Comparison of ENCODE assay signal across 8 cellular contexts in the genomic region with DNA sequence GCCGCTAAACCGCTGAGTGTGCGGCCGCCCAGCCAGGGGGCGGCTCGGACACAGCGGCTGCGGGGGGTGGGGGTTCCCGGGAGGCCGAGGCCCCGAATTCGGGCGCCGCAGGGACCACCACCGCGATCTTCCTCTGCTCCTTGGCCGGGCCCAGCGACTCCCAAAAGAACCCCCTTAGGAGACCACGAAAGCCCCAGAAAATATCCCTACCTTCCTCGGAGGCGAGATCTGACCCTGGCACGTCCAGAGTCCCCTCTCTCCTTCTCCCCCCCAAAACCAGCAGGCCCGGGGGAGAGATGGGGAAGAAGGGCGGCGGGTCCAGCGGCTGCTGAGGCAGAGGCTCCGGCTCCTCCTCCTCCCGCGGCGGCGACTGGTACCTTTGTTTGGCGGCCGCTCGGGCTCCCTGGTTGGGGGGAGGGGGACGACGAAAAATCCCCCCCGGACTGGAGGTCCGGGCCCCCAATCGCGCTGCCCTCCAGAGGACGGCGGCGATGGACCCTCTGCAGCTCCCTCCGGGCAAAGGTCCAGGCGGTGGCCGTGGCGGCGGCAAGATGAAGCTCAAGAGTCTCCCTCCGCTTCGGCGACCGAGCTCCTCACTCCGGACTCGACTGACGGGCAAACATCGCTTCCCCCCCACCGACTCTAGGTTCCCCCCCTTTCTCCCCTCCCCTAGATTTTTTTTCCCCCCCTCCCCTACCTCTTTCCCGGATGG. TPM values are rescaled to one million over a fixed set of nuclear protein-coding genes. Genes with fewer than 3 reads are reported as not detected.
DNase-seq lines count a peak whose midpoint lies in the region; ATAC-seq and TF ChIP-seq lines count a peak whose summit lies in the region.

A gene with protein sequence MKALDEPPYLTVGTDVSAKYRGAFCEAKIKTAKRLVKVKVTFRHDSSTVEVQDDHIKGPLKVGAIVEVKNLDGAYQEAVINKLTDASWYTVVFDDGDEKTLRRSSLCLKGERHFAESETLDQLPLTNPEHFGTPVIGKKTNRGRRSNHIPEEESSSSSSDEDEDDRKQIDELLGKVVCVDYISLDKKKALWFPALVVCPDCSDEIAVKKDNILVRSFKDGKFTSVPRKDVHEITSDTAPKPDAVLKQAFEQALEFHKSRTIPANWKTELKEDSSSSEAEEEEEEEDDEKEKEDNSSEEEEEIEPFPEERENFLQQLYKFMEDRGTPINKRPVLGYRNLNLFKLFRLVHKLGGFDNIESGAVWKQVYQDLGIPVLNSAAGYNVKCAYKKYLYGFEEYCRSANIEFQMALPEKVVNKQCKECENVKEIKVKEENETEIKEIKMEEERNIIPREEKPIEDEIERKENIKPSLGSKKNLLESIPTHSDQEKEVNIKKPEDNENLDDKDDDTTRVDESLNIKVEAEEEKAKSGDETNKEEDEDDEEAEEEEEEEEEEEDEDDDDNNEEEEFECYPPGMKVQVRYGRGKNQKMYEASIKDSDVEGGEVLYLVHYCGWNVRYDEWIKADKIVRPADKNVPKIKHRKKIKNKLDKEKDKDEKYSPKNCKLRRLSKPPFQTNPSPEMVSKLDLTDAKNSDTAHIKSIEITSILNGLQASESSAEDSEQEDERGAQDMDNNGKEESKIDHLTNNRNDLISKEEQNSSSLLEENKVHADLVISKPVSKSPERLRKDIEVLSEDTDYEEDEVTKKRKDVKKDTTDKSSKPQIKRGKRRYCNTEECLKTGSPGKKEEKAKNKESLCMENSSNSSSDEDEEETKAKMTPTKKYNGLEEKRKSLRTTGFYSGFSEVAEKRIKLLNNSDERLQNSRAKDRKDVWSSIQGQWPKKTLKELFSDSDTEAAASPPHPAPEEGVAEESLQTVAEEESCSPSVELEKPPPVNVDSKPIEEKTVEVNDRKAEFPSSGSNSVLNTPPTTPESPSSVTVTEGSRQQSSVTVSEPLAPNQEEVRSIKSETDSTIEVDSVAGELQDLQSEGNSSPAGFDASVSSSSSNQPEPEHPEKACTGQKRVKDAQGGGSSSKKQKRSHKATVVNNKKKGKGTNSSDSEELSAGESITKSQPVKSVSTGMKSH (N-terminal part only) (minus strand): TSS at position 621 of the 712 bp plus-strand sequence. CDS start 1,260 bp downstream, outside the sequence.

- H3K4me3 ChIP-seq in OCI-LY7 (ENCODE audit: low read depth, low read length, poor library complexity, severe bottlenecking) (peak within 1 kb of the TSS; percentile 96), body of pancreas (peak within 1 kb of the TSS; percentile 89 to 93)

- H3K27me3 Mint-ChIP-seq in immature natural killer cell (ENCODE audit: low read depth in 3 of 3): peaks cover 7 to 12% (median 10%) of the 10 kb centered on the region in 3 donors

- H3K9me2 ChIP-seq in OCI-LY7 (ENCODE audit: insufficient read depth, low read length): no peaks in the 10 kb centered on the region

- peaks cover 35 to 39% of the 10 kb centered on the region in 2 donors for H3K4me1 Mint-ChIP-seq in immature natural killer cell

- H3K27me3 ChIP-seq in body of pancreas: no peaks in the 10 kb centered on the region

- peak within 1 kb of the TSS; percentile 63 for H2AFZ ChIP-seq in OCI-LY7 (ENCODE audit: low read length)

- ATAC-seq in HG02885 (IDR thresholded peaks at IDR 0.05; ENCODE audit: poor library complexity, unreplicated experiment) (peak; percentile 5), body of pancreas (peak; percentile 6)

- H3K4me2 ChIP-seq in OCI-LY7 (ENCODE audit: low read length): peak within 1 kb of the TSS; percentile 92

- peaks cover 55% of the 10 kb centered on the region for H3K36me3 ChIP-seq in OCI-LY7 (ENCODE audit: insufficient read depth, low read length)
- no peaks in the 10 kb centered on the region for H3K36me3 ChIP-seq in body of pancreas (replicated peaks in 1 of 2; ENCODE audit: insufficient read depth in 1 of 2, low read depth in 2 of 2)

- H3K9me3 ChIP-seq in OCI-LY7 (ENCODE audit: low read length) (no peaks in the 10 kb centered on the region), body of pancreas (no peaks in the 10 kb centered on the region)

- H3K27ac ChIP-seq in OCI-LY7 (ENCODE audit: low read depth, low read length, poor library complexity, severe bottlenecking) (peak within 1 kb of the TSS; percentile 91), body of pancreas (peak within 1 kb of the TSS; percentile 91 to 96 (median 93))

- intact Hi-C loops in OCI-LY7 (cut with micrococcal nuclease; ENCODE audit: unreplicated experiment): loop anchor here (1.0 to 5.0 kb wide), 6 partner anchors 74 to 955 kb away; a partner anchor contains a TSS
- intact Hi-C loops in body of pancreas (cut with DNase I): loop anchor here (10.0 kb wide), 1 partner anchor 63 kb away; no protein-coding TSS in a partner anchor

- H3K27ac Mint-ChIP-seq in immature natural killer cell: peak within 1 kb of the TSS in 5 of 6 donors; percentile 95 to 99 (median 96)

- H3K4me3 Mint-ChIP-seq in immature natural killer cell: peak within 1 kb of the TSS; percentile 93 to 99 (median 99)

- H3K4me1 ChIP-seq in OCI-LY7 (ENCODE audit: insufficient read depth, low read length, poor library complexity, severe bottlenecking) (peaks cover 44% of the 10 kb centered on the region), body of pancreas (peaks cover 62% of the 10 kb centered on the region)

- 0 to 1% methylated on average over 23 to 55 of the region's 58 CpGs for WGBS in body of pancreas, 2 donors

- CTCF ChIA-PET in OCI-LY7 (lab: Charles Lee; ENCODE audit: unreplicated experiment): no interaction called here

- H3K79me2 ChIP-seq in OCI-LY7 (ENCODE audit: insufficient read depth, low read depth, low read length): peaks cover 89% of the 10 kb centered on the region

- no TSS peak for BruUV-seq in OCI-LY7 (replicated peaks; lab: Mats Ljungman, UMichigan)

- POLR2A ChIA-PET in OCI-LY7 (lab: Charles Lee): interaction anchor here (0.6 to 0.8 kb wide), 2 partner anchors 13 to 151 kb away, joined by 3 to 5 read pairs; no protein-coding TSS in a partner anchor

- DNase-seq in activated effector memory CD4-positive, alpha-beta T cell treated with anti-CD3 and anti-CD28 coated beads, Interleukin-2, amount 50 U/mL, for 16 hours: peak; percentile 87
- DNase-seq in activated effector memory CD4-positive, alpha-beta T cell treated with Interleukin-2 at 50 U/mL for 16 hours: no peak
- DNase-seq in OCI-LY7 (ENCODE audit: low spot score): no peak
- no peak for DNase-seq in body of pancreas
- peak in 1 of 3 donors; percentile 77 for DNase-seq in immature natural killer cell
- DNase-seq in stimulated activated CD4-positive, alpha-beta T cell treated with anti-CD3 and anti-CD28 coated beads, Interleukin-2, amount 100 ng/mL, for 4 hours (ENCODE audit: low read depth): peak; percentile 27
- no peak for DNase-seq in OCI-M1 (lab: John Stamatoyannopoulos, UW)

- peaks cover 31% of the 10 kb centered on the region; the same call in 1 of the 2 replicates for H4K20me1 ChIP-seq in OCI-LY7 (ENCODE audit: insufficient read depth, low read length)

- peaks cover 0 to 3% (median 0%) of the 10 kb centered on the region in 3 donors for H3K36me3 Mint-ChIP-seq in immature natural killer cell

- TF ChIP-seq POLR2A in body of pancreas (IDR thresholded peaks at IDR 0.05): peak; percentile 61 to 84 (median 80)

- TF ChIP-seq CTCF in OCI-LY7 (conservative IDR thresholded peaks at IDR 0.05; ENCODE audit: low read length) (no peak), body of pancreas (IDR thresholded peaks at IDR 0.05) (no peak)

- no peaks in the 10 kb centered on the region for H3K9me3 Mint-ChIP-seq in immature natural killer cell

RNA-seq across cellular contexts. Expression of the gene that starts here (rescaled TPM):
- 28.7 and 39.3 TPM in 2 replicates for total RNA-seq in OCI-LY7 (2014; rRNA removed; shearing (Covaris generic))
- total RNA-seq in OCI-LY7 (2022) (44.9 and 46.4 TPM in 2 replicates), body of pancreas (10 to 100 TPM; 27.7 to 35.3 TPM)
- polyA plus RNA-seq in immature natural killer cell: 10 to 100 TPM; 28.3 to 77.9 (median 34.2) TPM

Comparison
In these comparisons a context has a peak if more than half of its experiments do, and no peak if none do; other contexts are left out.
1. DNase-seq: peak in activated effector memory CD4-positive, alpha-beta T cell treated with anti-CD3 and anti-CD28 coated beads, Interleukin-2, amount 50 U/mL, for 16 hours (single experiment) and stimulated activated CD4-positive, alpha-beta T cell treated with anti-CD3 and anti-CD28 coated beads, Interleukin-2, amount 100 ng/mL, for 4 hours (single experiment); none in activated effector memory CD4-positive, alpha-beta T cell treated with Interleukin-2 at 50 U/mL for 16 hours (single experiment), OCI-LY7 (single experiment), body of pancreas (0 of 4) and OCI-M1 (single experiment).